15 cellular contexts compared by ENCODE assay signal in the genomic region with DNA sequence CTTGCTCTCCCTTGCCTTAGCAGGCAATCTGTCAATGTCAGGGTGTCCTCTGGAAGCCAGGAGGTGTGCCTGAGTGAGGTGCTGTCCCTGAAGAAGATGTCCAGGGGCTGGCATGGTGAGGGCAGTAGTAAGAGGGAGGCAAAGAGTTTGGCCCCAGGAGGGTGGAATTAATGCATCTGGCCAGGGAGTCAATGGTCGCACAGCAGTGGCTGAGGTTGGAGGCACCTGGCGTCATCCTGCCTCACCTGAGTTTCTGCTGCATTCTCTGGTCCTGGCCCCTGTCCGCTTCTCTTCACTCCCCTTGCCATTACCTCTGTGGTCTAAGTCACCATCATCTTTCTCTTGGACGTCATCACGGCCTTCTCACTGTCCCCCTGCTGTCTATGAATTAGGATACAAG.
"Had no signal": no experiment of that assay in that cellular context is flagged by ENCODE, and none has a peak within 500 bp of the region (broad histone marks: within the 10 kb centered on the region; RNA-seq: fewer than 3 reads in every experiment).

No MANE protein-coding gene starts in this region.

- DNase-seq: effector CD8-positive, alpha-beta T cell; hippocampal formation; stimulated activated CD4-positive, alpha-beta T cell treated with anti-CD3 and anti-CD28 coated beads, Interleukin-12 subunit alpha, Interleukin-12 subunit beta, amount 100 ng/mL, for 4 hours; stimulated activated naive CD4-positive, alpha-beta T cell had no signal

- H3K27ac Mint-ChIP-seq: naive thymus-derived CD8-positive, alpha-beta T cell; type B pancreatic cell had no signal

- H3K36me3 Mint-ChIP-seq: naive thymus-derived CD8-positive, alpha-beta T cell; type B pancreatic cell had no signal

- ATAC-seq: naive thymus-derived CD8-positive, alpha-beta T cell had no signal

- H3K4me1 Mint-ChIP-seq: naive thymus-derived CD8-positive, alpha-beta T cell had no signal

- H3K27me3 ChIP-seq: colonic mucosa, right atrium auricular region, suprapubic skin, thyroid gland had no signal

- H3K27ac ChIP-seq: colonic mucosa, dorsolateral prefrontal cortex, heart left ventricle, right atrium auricular region, suprapubic skin, thyroid gland had no signal

- H3K4me3 Mint-ChIP-seq: naive thymus-derived CD8-positive, alpha-beta T cell; type B pancreatic cell had no signal

- H3K4me3 ChIP-seq: colonic mucosa, dorsolateral prefrontal cortex, heart left ventricle, mucosa of descending colon, right atrium auricular region, suprapubic skin, thyroid gland had no signal

- FAIRE-seq: islet of Langerhans, small intestine had no signal

- H3K4me1 ChIP-seq: colonic mucosa, right atrium auricular region, suprapubic skin, thyroid gland had no signal

- H3K27me3 Mint-ChIP-seq: type B pancreatic cell had no signal

- H3K36me3 ChIP-seq: colonic mucosa, heart left ventricle, right atrium auricular region, suprapubic skin, thyroid gland had no signal

- H3K9me3 ChIP-seq: colonic mucosa, mucosa of descending colon, right atrium auricular region, suprapubic skin, thyroid gland had no signal
